ENCODE assay signal across 15 cellular contexts in the genomic region with DNA sequence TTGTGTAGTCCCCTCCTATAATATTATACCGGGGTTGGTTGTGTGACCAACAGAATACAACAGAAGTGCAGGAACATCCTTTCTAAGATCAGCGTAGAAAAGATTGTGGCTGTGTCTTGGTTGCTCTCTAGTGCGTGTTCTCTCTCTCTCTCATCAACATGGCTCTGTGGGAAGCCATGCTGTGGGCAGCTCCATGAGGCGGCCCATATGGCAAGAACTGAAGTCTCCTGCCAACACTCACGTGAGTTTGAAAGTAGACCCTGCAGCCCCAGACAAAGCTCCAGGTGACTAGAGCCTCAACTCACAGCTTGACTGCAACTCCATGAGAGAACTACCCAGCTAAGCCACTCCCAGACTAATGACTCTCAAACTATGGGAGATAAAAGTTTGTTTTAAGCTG.
DNase-seq lines count a peak whose midpoint lies in the region.
"Had no signal": no experiment of that assay in that cellular context is flagged by ENCODE, and none has a peak within 500 bp of the region (broad histone marks: within the 10 kb centered on the region; RNA-seq: fewer than 3 reads in every experiment).

No MANE protein-coding gene starts in this region.

- no peaks in the 10 kb centered on the region for H3K9me3 ChIP-seq in MG63
- H3K9me3 ChIP-seq: Caco-2, HAP-1 had no signal

- no peaks in the 10 kb centered on the region for H3K27me3 ChIP-seq in MG63
- H3K27me3 ChIP-seq: BLaER1 had no signal

- DNase-seq in DMS 273 (lab: John Stamatoyannopoulos, UW; ENCODE audit: unreplicated experiment): peak; percentile 64
- no peak for DNase-seq in DMS 273 treated with DMSO at 0.1 percent for 48 hours (lab: John Stamatoyannopoulos, UW)
- peak; percentile 46 for DNase-seq in cerebellum (ENCODE audit: low spot score)
- DNase-seq in middle frontal gyrus (ENCODE audit: extremely low spot score, low spot score): peak; percentile 1
- DNase-seq in MG63: no peak
- no peak for DNase-seq in dermis blood vessel endothelial cell
- DNase-seq: Caco-2; CD4-positive, CD25-positive, alpha-beta regulatory T cell; CD8-positive, alpha-beta T cell; DMS53; DMS79 treated with DMSO at 0.1 percent for 48 hours; GOT3; HFFc6 had no signal

- no peak overlapping the region for H3K4me3 ChIP-seq in MG63
- H3K4me3 ChIP-seq: BLaER1, HAP-1 had no signal

- no peaks in the 10 kb centered on the region for H3K36me3 ChIP-seq in MG63
- H3K36me3 ChIP-seq: BLaER1, HAP-1 had no signal

Comparison
In these comparisons a context has a peak if more than half of its experiments do, and no peak if none do; other contexts are left out.
1. DNase-seq: peak in DMS 273 (single experiment), cerebellum (single experiment) and middle frontal gyrus (single experiment); none in DMS 273 treated with DMSO at 0.1 percent for 48 hours (single experiment), MG63 (single experiment) and dermis blood vessel endothelial cell (single experiment).